In genomic region chr19:11735375-11735774, GRCh38 we compare ENCODE assay signal across 1 cellular context.
TF ChIP-seq lines count a peak whose summit lies in the region.

No MANE protein-coding gene starts in this region.

TF ChIP-seq in GM23338, 12 proteins besides CTCF, POLR2A, EP300 and RAD21 (continued from another document):
- no peak for TF ChIP-seq ZNF462 (CRISPR knock-in tag; IDR thresholded peaks at IDR 0.05)
